17 cellular contexts compared by ENCODE assay signal in the genomic region with DNA sequence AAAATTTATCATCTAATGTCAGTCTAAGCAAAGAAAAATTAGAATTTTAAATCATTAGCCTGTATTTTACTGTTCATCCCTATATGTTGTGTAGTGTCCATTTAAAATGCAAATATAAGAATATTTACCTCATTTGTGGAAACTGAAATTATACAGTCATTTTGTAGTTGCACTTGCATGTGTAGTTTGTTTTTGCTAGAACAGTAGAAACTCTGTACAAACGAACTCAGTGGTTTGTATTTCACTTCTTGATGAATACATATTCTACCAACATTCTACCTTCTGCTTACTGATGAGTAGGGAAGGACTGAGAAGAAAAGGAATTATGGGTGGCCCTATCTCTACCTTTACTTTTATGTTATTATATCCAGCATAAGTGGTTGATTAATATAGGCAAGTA. TPM values are rescaled to one million over a fixed set of nuclear protein-coding genes. Genes with fewer than 3 reads are reported as not detected.
DNase-seq lines count a peak whose midpoint lies in the region; ATAC-seq, FAIRE-seq and TF ChIP-seq lines count a peak whose summit lies in the region.
"Had no signal": no experiment of that assay in that cellular context is flagged by ENCODE, and none has a peak within 500 bp of the region (broad histone marks: within the 10 kb centered on the region; RNA-seq: fewer than 3 reads in every experiment).

No MANE protein-coding gene starts in this region.

- peak overlapping the region; percentile 25 for H3K4me2 ChIP-seq in endothelial cell of umbilical vein (ENCODE audit: insufficient read depth, low read length)
- H3K4me2 ChIP-seq: A549 had no signal

- DNase-seq in endothelial cell of umbilical vein (ENCODE audit: low read depth, low spot score) (no peak), islet precursor cell (no peak), NCI-H2227 (lab: John Stamatoyannopoulos, UW; ENCODE audit: unreplicated experiment) (no peak), hepatic stellate cell (ENCODE audit: low spot score) (no peak), 8988T (no peak)
- DNase-seq: Caco-2; CD4-positive, alpha-beta T cell; GDM1; GOT3; KG1 had no signal

- TF ChIP-seq CTCF in VCaP (conservative IDR thresholded peaks at IDR 0.05) (no peak), endothelial cell of umbilical vein (IDR thresholded peaks at IDR 0.05; ENCODE audit: extremely low read depth in 1 of 2, insufficient read depth in 1 of 2, low read depth in 1 of 2, low read length in 2 of 2) (no peak)

- no peak overlapping the region for H3K4me3 ChIP-seq in endothelial cell of umbilical vein (replicated peaks in 1 of 3; ENCODE audit: insufficient read depth in 1 of 3, low read depth in 1 of 3, low read length in 3 of 3)
- H3K4me3 ChIP-seq: A549, HAP-1 had no signal

- POLR2A ChIA-PET in endothelial cell of umbilical vein (lab: Charles Lee), result no interaction called here

- H3K27ac ChIP-seq in VCaP (peak overlapping the region; percentile 76), endothelial cell of umbilical vein (ENCODE audit: insufficient read depth, low read depth, low read length) (no peak overlapping the region)
- H3K27ac ChIP-seq: A549, C4-2B had no signal

- H3K9me3 ChIP-seq in endothelial cell of umbilical vein (replicated peaks; ENCODE audit: control insufficient read depth, insufficient read depth, low read length), result no peaks in the 10 kb centered on the region
- H3K9me3 ChIP-seq: A549, Caco-2, HAP-1 had no signal

- H3K9me1 ChIP-seq in endothelial cell of umbilical vein (replicated peaks; ENCODE audit: control insufficient read depth, extremely low read depth, insufficient read depth, low read length), result no peaks in the 10 kb centered on the region

- BruUV-seq in endothelial cell of umbilical vein (replicated peaks; lab: Mats Ljungman, UMichigan), result no TSS peak

- intact Hi-C loops in endothelial cell of umbilical vein (cut with micrococcal nuclease), result no loop called here

- H3K27me3 ChIP-seq in endothelial cell of umbilical vein (ENCODE audit: control insufficient read depth in 2 of 2, insufficient read depth in 2 of 2, low read length in 2 of 2), result no peaks in the 10 kb centered on the region

- FAIRE-seq in endothelial cell of umbilical vein (lab: Jason Lieb, UNC), result no peak
- FAIRE-seq: A549, D721Med, GM19239 had no signal

- H3K79me2 ChIP-seq in endothelial cell of umbilical vein (ENCODE audit: control insufficient read depth, insufficient read depth, low read length), result peaks cover 78% of the 10 kb centered on the region

- ATAC-seq in GM21390 (IDR thresholded peaks at IDR 0.05; ENCODE audit: unreplicated experiment), result peak; percentile 48
- ATAC-seq: A549 had no signal

- no peak overlapping the region for H3K9ac ChIP-seq in endothelial cell of umbilical vein (replicated peaks; ENCODE audit: extremely low read depth, insufficient read depth, low read length)

- CTCF ChIA-PET in endothelial cell of umbilical vein (lab: Charles Lee), result no interaction called here

- peaks cover 5% of the 10 kb centered on the region for H4K20me1 ChIP-seq in endothelial cell of umbilical vein (replicated peaks; ENCODE audit: control insufficient read depth, extremely low read depth, insufficient read depth, low read length)

- H3K36me3 ChIP-seq in endothelial cell of umbilical vein (ENCODE audit: control insufficient read depth in 2 of 2, extremely low read depth in 1 of 2, insufficient read depth in 2 of 2, low read length in 2 of 2), result no peaks in the 10 kb centered on the region
- H3K36me3 ChIP-seq: HAP-1 had no signal

- TF ChIP-seq POLR2A in endothelial cell of umbilical vein (IDR thresholded peaks at IDR 0.05; ENCODE audit: low read depth, low read length), result no peak

- dilution Hi-C loops in endothelial cell of umbilical vein (cut with MboI; ENCODE audit: extremely low pct_ligation_motif_present, low sequenced_read_pairs), result no loop called here

- H3K4me1 ChIP-seq in endothelial cell of umbilical vein (ENCODE audit: control insufficient read depth, extremely low read depth, insufficient read depth, low read length), result peaks cover 57% of the 10 kb centered on the region
- H3K4me1 ChIP-seq: Caco-2 had no signal

- no peak overlapping the region for H2AFZ ChIP-seq in endothelial cell of umbilical vein (ENCODE audit: low read depth, low read length)

TF ChIP-seq in endothelial cell of umbilical vein, 7 proteins besides CTCF, POLR2A, EP300 and RAD21:
- TF ChIP-seq MYC (IDR thresholded peaks at IDR 0.05; ENCODE audit: low read depth, low read length), result no peak
- TF ChIP-seq, protein P1, sequence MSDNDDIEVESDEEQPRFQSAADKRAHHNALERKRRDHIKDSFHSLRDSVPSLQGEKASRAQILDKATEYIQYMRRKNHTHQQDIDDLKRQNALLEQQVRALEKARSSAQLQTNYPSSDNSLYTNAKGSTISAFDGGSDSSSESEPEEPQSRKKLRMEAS (IDR thresholded peaks at IDR 0.05; ENCODE audit: insufficient read depth, insufficient read length), result no peak
- TF ChIP-seq JUN (IDR thresholded peaks at IDR 0.05; ENCODE audit: borderline replicate concordance, insufficient read depth, insufficient read length, low read depth), result no peak
- TF ChIP-seq FOS (IDR thresholded peaks at IDR 0.05; ENCODE audit: borderline replicate concordance, insufficient read depth, low read length), result no peak
- TF ChIP-seq GATA2 (IDR thresholded peaks at IDR 0.05; ENCODE audit: insufficient read depth, insufficient read length, low read depth, low read length), result no peak
- no peak for TF ChIP-seq EZH2 (IDR thresholded peaks at IDR 0.05; ENCODE audit: borderline replicate concordance, low read depth, low read length, severe bottlenecking)

RNA-seq across cellular contexts. Expression of gene BMPR2, which starts 29.7 kb away (rescaled TPM):
- 113 and 115 TPM in 2 replicates for total RNA-seq in endothelial cell of umbilical vein
- 31.2 and 35.8 TPM in 2 replicates for polyA plus RNA-seq in endothelial cell of umbilical vein
- polyA plus RNA-seq in endothelial cell of umbilical vein (2011; cell fraction: cytosol; rRNA removed), result 43.2 and 46.3 TPM in 2 replicates
- polyA plus RNA-seq in endothelial cell of umbilical vein (2011; cell fraction: nucleus; rRNA removed), result 39.1 and 50.3 TPM in 2 replicates
- 63.0 and 74.6 TPM in 2 replicates for polyA plus RNA-seq in endothelial cell of umbilical vein (2012)
- polyA minus RNA-seq in endothelial cell of umbilical vein, result 239 and 247 TPM in 2 replicates
- polyA minus RNA-seq in endothelial cell of umbilical vein (2011; cell fraction: cytosol; rRNA and poly(A)+ RNA removed), result 11.8 TPM
- 104 and 181 TPM in 2 replicates for polyA minus RNA-seq in endothelial cell of umbilical vein (2011; cell fraction: nucleus; rRNA and poly(A)+ RNA removed)
